In genomic region chr17:55166506-55166905, GRCh38 we compare ENCODE assay signal across 16 cellular contexts.
DNase-seq lines count a peak whose midpoint lies in the region; ATAC-seq and TF ChIP-seq lines count a peak whose summit lies in the region.
"Had no signal": no experiment of that assay in that cellular context is flagged by ENCODE, and none has a peak within 500 bp of the region (broad histone marks: within the 10 kb centered on the region; RNA-seq: fewer than 3 reads in every experiment).

No MANE protein-coding gene starts in this region.

- no peak overlapping the region for H2BK12ac ChIP-seq in mesenchymal stem cell (ENCODE audit: low read length in 2 of 2)

- H2BK120ac ChIP-seq in mesenchymal stem cell (ENCODE audit: low read depth, low read length), result no peak overlapping the region

- no peaks in the 10 kb centered on the region for H3K27me3 ChIP-seq in esophagus squamous epithelium
- H3K27me3 ChIP-seq in mesenchymal stem cell (ENCODE audit: control insufficient read depth in 1 of 2, insufficient read depth in 1 of 2, low read length in 2 of 2), result no peaks in the 10 kb centered on the region

- H3K14ac ChIP-seq in mesenchymal stem cell (ENCODE audit: low read length in 2 of 2), result no peak overlapping the region

- H2BK5ac ChIP-seq in mesenchymal stem cell (ENCODE audit: low read depth, low read length, poor library complexity, severe bottlenecking), result no peak overlapping the region

- H3K4me3 ChIP-seq in esophagus squamous epithelium (no peak overlapping the region), mucosa of descending colon (no peak overlapping the region), mesenchymal stem cell (ENCODE audit: insufficient read depth in 1 of 2, low read depth in 1 of 2, low read length in 2 of 2) (no peak overlapping the region)

- no peak for DNase-seq in activated naive CD8-positive, alpha-beta T cell treated with anti-CD3 and anti-CD28 coated beads, Interleukin-2, amount 10 ng/mL, durations not matched to agents 7 days and 5 days
- no peak for DNase-seq in activated naive CD8-positive, alpha-beta T cell treated with anti-CD3 and anti-CD28 coated beads for 36 hours
- DNase-seq in esophagus squamous epithelium (lab: John Stamatoyannopoulos, UW), result no peak
- no peak for DNase-seq in mucosa of descending colon
- DNase-seq in SKM-1 treated with dmso at 0.1 percent for 144 hours (lab: John Stamatoyannopoulos, UW; ENCODE audit: unreplicated experiment), result no peak
- DNase-seq in mesenchymal stem cell, result no peak
- DNase-seq: C1 segment of cervical spinal cord; Calu3; CD4-positive, alpha-beta T cell; DMS 273 treated with DMSO at 0.1 percent for 48 hours; GF-D8; HCEC 1CT; HFFc6 had no signal

- H3K4me2 ChIP-seq in mesenchymal stem cell (ENCODE audit: low read length, poor library complexity, severe bottlenecking), result no peak overlapping the region

- peaks cover 2% of the 10 kb centered on the region for H3K79me1 ChIP-seq in mesenchymal stem cell (replicated peaks; ENCODE audit: low read length, poor library complexity, severe bottlenecking)

- no peak overlapping the region for H4K8ac ChIP-seq in mesenchymal stem cell (ENCODE audit: low read length)

- no peak overlapping the region for H2BK15ac ChIP-seq in mesenchymal stem cell (ENCODE audit: low read depth, poor library complexity, severe bottlenecking)

- no peaks in the 10 kb centered on the region for H3K4me1 Mint-ChIP-seq in activated naive CD8-positive, alpha-beta T cell treated with anti-CD3 and anti-CD28 coated beads, Interleukin-2, amount 10 ng/mL, durations not matched to agents 7 days and 5 days
- H3K4me1 Mint-ChIP-seq in activated naive CD8-positive, alpha-beta T cell treated with anti-CD3 and anti-CD28 coated beads for 36 hours, result no peaks in the 10 kb centered on the region

- ATAC-seq in activated naive CD8-positive, alpha-beta T cell treated with anti-CD3 and anti-CD28 coated beads, Interleukin-2, amount 10 ng/mL, durations not matched to agents 7 days and 5 days (ENCODE audit: low read depth), result no peak
- peak; percentile 37 for ATAC-seq in mucosa of descending colon
- ATAC-seq in GM18502 (IDR thresholded peaks at IDR 0.05; ENCODE audit: poor library complexity, unreplicated experiment), result no peak

- no peak overlapping the region for H2AFZ ChIP-seq in mesenchymal stem cell (ENCODE audit: low read depth, low read length)

- no peak overlapping the region for H3K9ac ChIP-seq in mesenchymal stem cell (ENCODE audit: low read length)

- no peak overlapping the region for H3K4me3 Mint-ChIP-seq in activated naive CD8-positive, alpha-beta T cell treated with anti-CD3 and anti-CD28 coated beads, Interleukin-2, amount 10 ng/mL, durations not matched to agents 7 days and 5 days
- H3K4me3 Mint-ChIP-seq in activated naive CD8-positive, alpha-beta T cell treated with anti-CD3 and anti-CD28 coated beads for 36 hours, result no peak overlapping the region
- H3K4me3 Mint-ChIP-seq: B cell; CD4-positive, alpha-beta T cell; HFFc6 had no signal

- no peak overlapping the region for H3K4ac ChIP-seq in mesenchymal stem cell (ENCODE audit: low read depth in 1 of 2, low read length in 2 of 2)

- no peak overlapping the region for H4K91ac ChIP-seq in mesenchymal stem cell (ENCODE audit: low read length)

- intact Hi-C loops in esophagus squamous epithelium (cut with DNase I) (no loop called here), mucosa of descending colon (cut with DNase I, micrococcal nuclease) (no loop called here)

- H2AK5ac ChIP-seq in mesenchymal stem cell (ENCODE audit: low read length, severe bottlenecking), result no peak overlapping the region

- 74 to 78% methylated on average over 2 of the region's 2 CpGs for WGBS in esophagus squamous epithelium, 2 donors
- WGBS in mesenchymal stem cell, result 90% methylated on average over 1 of the region's 2 CpGs

- POLR2A ChIA-PET in activated naive CD8-positive, alpha-beta T cell treated with anti-CD3 and anti-CD28 coated beads, Interleukin-2, amount 10 ng/mL, durations not matched to agents 7 days and 5 days (lab: Charles Lee), result no interaction called here

- H3K9me3 ChIP-seq in esophagus squamous epithelium (no peaks in the 10 kb centered on the region), mucosa of descending colon (no peaks in the 10 kb centered on the region), mesenchymal stem cell (ENCODE audit: control insufficient read depth, low read length) (no peaks in the 10 kb centered on the region)

- peaks cover 2% of the 10 kb centered on the region for H3K36me3 Mint-ChIP-seq in activated naive CD8-positive, alpha-beta T cell treated with anti-CD3 and anti-CD28 coated beads, Interleukin-2, amount 10 ng/mL, durations not matched to agents 7 days and 5 days
- peaks cover 2% of the 10 kb centered on the region for H3K36me3 Mint-ChIP-seq in activated naive CD8-positive, alpha-beta T cell treated with anti-CD3 and anti-CD28 coated beads for 36 hours

- no peaks in the 10 kb centered on the region for H3K9me3 Mint-ChIP-seq in activated naive CD8-positive, alpha-beta T cell treated with anti-CD3 and anti-CD28 coated beads, Interleukin-2, amount 10 ng/mL, durations not matched to agents 7 days and 5 days
- no peaks in the 10 kb centered on the region for H3K9me3 Mint-ChIP-seq in activated naive CD8-positive, alpha-beta T cell treated with anti-CD3 and anti-CD28 coated beads for 36 hours
- H3K9me3 Mint-ChIP-seq: CD4-positive, alpha-beta T cell; HFFc6 had no signal

- no peaks in the 10 kb centered on the region for H3K36me3 ChIP-seq in esophagus squamous epithelium
- H3K36me3 ChIP-seq in mucosa of descending colon (ENCODE audit: low read depth), result no peaks in the 10 kb centered on the region
- no peaks in the 10 kb centered on the region for H3K36me3 ChIP-seq in mesenchymal stem cell (ENCODE audit: control insufficient read depth in 1 of 2, insufficient read depth in 2 of 2, low read depth in 1 of 2, low read length in 2 of 2)

- H3K18ac ChIP-seq in mesenchymal stem cell (ENCODE audit: low read depth in 1 of 2, low read length in 2 of 2), result no peak overlapping the region

- H3K27ac Mint-ChIP-seq in activated naive CD8-positive, alpha-beta T cell treated with anti-CD3 and anti-CD28 coated beads, Interleukin-2, amount 10 ng/mL, durations not matched to agents 7 days and 5 days, result peak overlapping the region; percentile 15
- no peak overlapping the region for H3K27ac Mint-ChIP-seq in activated naive CD8-positive, alpha-beta T cell treated with anti-CD3 and anti-CD28 coated beads for 36 hours
- H3K27ac Mint-ChIP-seq: B cell; CD4-positive, alpha-beta T cell; HFFc6 had no signal

- H3K4me1 ChIP-seq in esophagus squamous epithelium (peaks cover 0 to 30% (median 4%) of the 10 kb centered on the region in 3 donors), mucosa of descending colon (ENCODE audit: low read depth) (peaks cover 3% of the 10 kb centered on the region), mesenchymal stem cell (ENCODE audit: control insufficient read depth, insufficient read depth, low read depth, low read length) (no peaks in the 10 kb centered on the region)

- H3K27ac ChIP-seq in esophagus squamous epithelium (peak overlapping the region in 3 of 4 donors; percentile 11 to 64 (median 51)), mesenchymal stem cell (ENCODE audit: low read length, poor library complexity, severe bottlenecking) (no peak overlapping the region)
- H3K27ac ChIP-seq: HL-60 had no signal

- H3K27me3 Mint-ChIP-seq in activated naive CD8-positive, alpha-beta T cell treated with anti-CD3 and anti-CD28 coated beads, Interleukin-2, amount 10 ng/mL, durations not matched to agents 7 days and 5 days, result no peaks in the 10 kb centered on the region
- H3K27me3 Mint-ChIP-seq in activated naive CD8-positive, alpha-beta T cell treated with anti-CD3 and anti-CD28 coated beads for 36 hours, result no peaks in the 10 kb centered on the region
- H3K27me3 Mint-ChIP-seq: B cell; CD4-positive, alpha-beta T cell had no signal

- TF ChIP-seq CTCF in esophagus squamous epithelium (IDR thresholded peaks at IDR 0.05) (no peak), mucosa of descending colon (IDR thresholded peaks at IDR 0.05) (no peak)

- TF ChIP-seq POLR2A in esophagus squamous epithelium (IDR thresholded peaks at IDR 0.05), result no peak

- H3K23ac ChIP-seq in mesenchymal stem cell (ENCODE audit: low read length in 2 of 2), result no peak overlapping the region
